10 cellular contexts compared by ENCODE assay signal in genomic region chr17:82063424-82064415, GRCh38. TPM values are rescaled to one million over a fixed set of nuclear protein-coding genes. Genes with fewer than 3 reads are reported as not detected.
DNase-seq lines count a peak whose midpoint lies in the region; ATAC-seq, FAIRE-seq and TF ChIP-seq lines count a peak whose summit lies in the region.
"Had no signal": no experiment of that assay in that cellular context is flagged by ENCODE, and none has a peak within 500 bp of the region (broad histone marks: within the 10 kb centered on the region; RNA-seq: fewer than 3 reads in every experiment).

No MANE protein-coding gene starts in this region.

- H3K9me1 ChIP-seq in keratinocyte (ENCODE audit: control insufficient read depth, extremely low read depth, insufficient read depth, low read length) = no peaks in the 10 kb centered on the region

- H4K20me1 ChIP-seq in keratinocyte (ENCODE audit: control insufficient read depth, extremely low read depth, insufficient read depth, low read length) = peaks cover 9% of the 10 kb centered on the region

- no peak for TF ChIP-seq POLR2A in transverse colon (IDR thresholded peaks at IDR 0.05)

- ATAC-seq in Right ventricle myocardium inferior (no peak), Right ventricle myocardium superior (ENCODE audit: poor library complexity) (no peak), HG02885 (IDR thresholded peaks at IDR 0.05; ENCODE audit: poor library complexity, unreplicated experiment) (no peak)
- no peak for ATAC-seq in activated CD8-positive, alpha-beta T cell treated with anti-CD3 and anti-CD28 coated beads for 36 hours

- in situ Hi-C loops in transverse colon (cut with MboI; ENCODE audit: low pct_ligation_motif_present in 1 of 4, low pct_unique_long_range_greater_than_20kb in 1 of 4, low sequenced_read_pairs in 3 of 4) = no loop called here

- H3K36me3 Mint-ChIP-seq in activated CD8-positive, alpha-beta T cell treated with anti-CD3 and anti-CD28 coated beads for 36 hours (ENCODE audit: low read depth) = peaks cover 1% of the 10 kb centered on the region

- peak; percentile 58 for DNase-seq in Right ventricle myocardium inferior (ENCODE audit: missing footprints)
- no peak for DNase-seq in Right ventricle myocardium superior
- no peak for DNase-seq in activated CD8-positive, alpha-beta T cell treated with anti-CD3 and anti-CD28 coated beads for 36 hours
- no peak for DNase-seq in keratinocyte (ENCODE audit: low read depth, low spot score)
- DNase-seq in transverse colon = no peak
- DNase-seq in head of caudate nucleus = no peak
- no peak for DNase-seq in COLO829 (ENCODE audit: low spot score)
- DNase-seq: activated effector memory CD4-positive, alpha-beta T cell treated with Interleukin-2 at 50 U/mL for 16 hours; nucleus accumbens had no signal

- TF ChIP-seq EP300 in transverse colon (IDR thresholded peaks at IDR 0.05; ENCODE audit: low read depth) = no peak

- no peak overlapping the region for H3K4me3 ChIP-seq in keratinocyte (ENCODE audit: control insufficient read depth in 2 of 3, extremely low read depth in 1 of 3, insufficient read depth in 2 of 3, low read depth in 1 of 3, low read length in 3 of 3)
- peak overlapping the region in 1 of 4 donors; percentile 82 for H3K4me3 ChIP-seq in transverse colon

- no peaks in the 10 kb centered on the region for H3K27me3 Mint-ChIP-seq in activated CD8-positive, alpha-beta T cell treated with anti-CD3 and anti-CD28 coated beads for 36 hours

- no peak for TF ChIP-seq CTCF in activated CD8-positive, alpha-beta T cell treated with anti-CD3 and anti-CD28 coated beads for 36 hours (IDR thresholded peaks at IDR 0.05)
- TF ChIP-seq CTCF in keratinocyte (optimal IDR thresholded peaks at IDR 0.05 in 1 of 3, IDR thresholded peaks at IDR 0.05 in 1 of 3, conservative IDR thresholded peaks at IDR 0.05 in 1 of 3; ENCODE audit: extremely low read depth in 1 of 3, insufficient read depth in 2 of 3, low read length in 3 of 3) (no peak), transverse colon (IDR thresholded peaks at IDR 0.05) (no peak)

- H3K4me1 ChIP-seq in keratinocyte (ENCODE audit: control insufficient read depth, extremely low read depth, insufficient read depth, low read length) (peaks cover 13% of the 10 kb centered on the region), transverse colon (peaks cover 13 to 24% (median 23%) of the 10 kb centered on the region in 4 donors)

- intact Hi-C loops in Right ventricle myocardium inferior (cut with DNase I) (no loop called here), Right ventricle myocardium superior (cut with DNase I) (no loop called here), transverse colon (cut with DNase I; ENCODE audit: low total_unique reads) (no loop called here), head of caudate nucleus (cut with DNase I) (no loop called here)
- intact Hi-C loops in activated CD8-positive, alpha-beta T cell treated with anti-CD3 and anti-CD28 coated beads for 36 hours (cut with micrococcal nuclease) = no loop called here

- H3K4me1 Mint-ChIP-seq in activated CD8-positive, alpha-beta T cell treated with anti-CD3 and anti-CD28 coated beads for 36 hours (ENCODE audit: low read depth) = peaks cover 14% of the 10 kb centered on the region

- WGBS in transverse colon (ENCODE audit: low coverage in 1 of 2), 2 donors = 78% methylated on average over 11 of the region's 20 CpGs; no CpG with 5 or more reads in 1 of the 2 donors

- peaks cover 20% of the 10 kb centered on the region for H3K79me2 ChIP-seq in keratinocyte (ENCODE audit: control insufficient read depth, insufficient read depth, low read length)

- FAIRE-seq in keratinocyte (lab: Jason Lieb, UNC) = no peak

- H3K4me2 ChIP-seq in keratinocyte (ENCODE audit: control insufficient read depth, extremely low read depth, insufficient read depth, low read depth, low read length) = peak overlapping the region; percentile 93

- H3K4me3 Mint-ChIP-seq in activated CD8-positive, alpha-beta T cell treated with anti-CD3 and anti-CD28 coated beads for 36 hours = peak overlapping the region; percentile 75

- no peak overlapping the region for H2AFZ ChIP-seq in keratinocyte (ENCODE audit: control insufficient read depth, low read length)

- H3K36me3 ChIP-seq in keratinocyte (ENCODE audit: control insufficient read depth in 2 of 2, extremely low read depth in 1 of 2, insufficient read depth in 2 of 2, low read length in 2 of 2) (peaks cover 18 to 27% of the 10 kb centered on the region in 2 experiments), transverse colon (no peaks in the 10 kb centered on the region)

- H3K27ac Mint-ChIP-seq in activated CD8-positive, alpha-beta T cell treated with anti-CD3 and anti-CD28 coated beads for 36 hours = peak overlapping the region; percentile 55

- dilution Hi-C loops in keratinocyte (cut with MboI; ENCODE audit: extremely low pct_ligation_motif_present, low sequenced_read_pairs) = no loop called here

- peak overlapping the region; percentile 83 for H3K9ac ChIP-seq in keratinocyte (ENCODE audit: control insufficient read depth, extremely low read depth, insufficient read depth, low read length)

- POLR2A ChIA-PET in activated CD8-positive, alpha-beta T cell treated with anti-CD3 and anti-CD28 coated beads for 36 hours (lab: Charles Lee) = interaction anchor here (0.6 to 7.4 kb wide), 4 partner anchors 10 to 59 kb away, joined by 3 to 98 read pairs (median 4); partner anchors contain the start of genes GPS1 and RFNG

- H3K27ac ChIP-seq in keratinocyte (ENCODE audit: control insufficient read depth, insufficient read depth, low read length) (no peak overlapping the region), transverse colon (peak overlapping the region in 3 of 4 donors; percentile 84 to 91 (median 90))

- H3K27me3 ChIP-seq in keratinocyte (ENCODE audit: control insufficient read depth, extremely low read depth, insufficient read depth, low read length) = no peaks in the 10 kb centered on the region
- H3K27me3 ChIP-seq in transverse colon = no peaks in the 10 kb centered on the region

- no peaks in the 10 kb centered on the region for H3K9me3 Mint-ChIP-seq in activated CD8-positive, alpha-beta T cell treated with anti-CD3 and anti-CD28 coated beads for 36 hours

- CTCF ChIA-PET in activated CD8-positive, alpha-beta T cell treated with anti-CD3 and anti-CD28 coated beads for 36 hours (lab: Charles Lee) = no interaction called here

- H3K9me3 ChIP-seq in keratinocyte (ENCODE audit: control insufficient read depth, low read depth, low read length) (no peaks in the 10 kb centered on the region), transverse colon (no peaks in the 10 kb centered on the region)

RNA-seq across cellular contexts. Expression of gene DUS1L, which starts 1.9 kb away (rescaled TPM):
- total RNA-seq in Right ventricle myocardium inferior = 59.3 TPM
- 57.9 TPM for total RNA-seq in Right ventricle myocardium superior
- 100 to 1,000 TPM; 139 to 140 TPM for total RNA-seq in activated CD8-positive, alpha-beta T cell treated with anti-CD3 and anti-CD28 coated beads for 36 hours
- polyA plus RNA-seq in keratinocyte = 49.1 to 68.3 TPM (median 52.0 TPM) in 3 replicates
- 24.6 TPM for polyA plus RNA-seq in keratinocyte (2011; ENCODE audit: low read depth)
- polyA plus RNA-seq in keratinocyte (2011; cell fraction: cytosol; rRNA removed) = 50.8 and 74.9 TPM in 2 replicates
- polyA plus RNA-seq in keratinocyte (2011; cell fraction: nucleus; rRNA removed) = 137 and 163 TPM in 2 replicates
- 70.2 and 83.6 TPM in 2 replicates for polyA plus RNA-seq in keratinocyte (2012; ENCODE audit: low replicate concordance)
- polyA minus RNA-seq in keratinocyte = 20.4 to 46.2 TPM (median 22.9 TPM) in 3 replicates
- 52.2 TPM for polyA minus RNA-seq in keratinocyte (2011; cell fraction: cytosol; rRNA and poly(A)+ RNA removed)
- 31.5 and 31.8 TPM in 2 replicates for polyA minus RNA-seq in keratinocyte (2011; cell fraction: nucleus; rRNA and poly(A)+ RNA removed)
- total RNA-seq in transverse colon = 100 to 1,000 TPM in 3 of 4 donors, 10 to 100 TPM in 1; 98.6 to 306 (median 132) TPM

RNA-seq across cellular contexts. Expression of gene GPS1, which starts 12.0 kb away (rescaled TPM):
- total RNA-seq in Right ventricle myocardium inferior (80.9 TPM), Right ventricle myocardium superior (86.5 TPM), transverse colon (100 to 1,000 TPM in 2 of 4 donors, 10 to 100 TPM in 2; 42.0 to 160 (median 85.5) TPM)
- 10 to 100 TPM; 82.7 to 88.6 TPM for total RNA-seq in activated CD8-positive, alpha-beta T cell treated with anti-CD3 and anti-CD28 coated beads for 36 hours
- polyA plus RNA-seq in keratinocyte = 60.4 to 99.3 TPM (median 81.7 TPM) in 3 replicates
- 45.3 TPM for polyA plus RNA-seq in keratinocyte (2011; ENCODE audit: low read depth)
- polyA plus RNA-seq in keratinocyte (2011; cell fraction: cytosol; rRNA removed) = 59.9 and 110 TPM in 2 replicates
- polyA plus RNA-seq in keratinocyte (2011; cell fraction: nucleus; rRNA removed) = 99.2 and 130 TPM in 2 replicates
- 61.9 and 91.0 TPM in 2 replicates for polyA plus RNA-seq in keratinocyte (2012; ENCODE audit: low replicate concordance)
- 85.7 to 144 TPM (median 96.6 TPM) in 3 replicates for polyA minus RNA-seq in keratinocyte
- 154 TPM for polyA minus RNA-seq in keratinocyte (2011; cell fraction: cytosol; rRNA and poly(A)+ RNA removed)
- polyA minus RNA-seq in keratinocyte (2011; cell fraction: nucleus; rRNA and poly(A)+ RNA removed) = 36.0 and 44.9 TPM in 2 replicates

RNA-seq across cellular contexts. Expression of gene RFNG, which starts 12.1 kb away (rescaled TPM):
- 19.3 TPM for total RNA-seq in Right ventricle myocardium inferior
- 20.5 TPM for total RNA-seq in Right ventricle myocardium superior
- 10 to 100 TPM; 14.2 to 15.3 TPM for total RNA-seq in activated CD8-positive, alpha-beta T cell treated with anti-CD3 and anti-CD28 coated beads for 36 hours
- 10.2 to 25.3 TPM (median 13.6 TPM) in 3 replicates for polyA plus RNA-seq in keratinocyte
- polyA plus RNA-seq in keratinocyte (2011; ENCODE audit: low read depth) = 10.9 TPM
- 5.5 and 14.9 TPM in 2 replicates for polyA plus RNA-seq in keratinocyte (2011; cell fraction: cytosol; rRNA removed)
- polyA plus RNA-seq in keratinocyte (2011; cell fraction: nucleus; rRNA removed) = 54.3 and 78.8 TPM in 2 replicates
- 23.8 and 42.0 TPM in 2 replicates for polyA plus RNA-seq in keratinocyte (2012; ENCODE audit: low replicate concordance)
- 5.4 to 31.0 TPM (median 8.0 TPM) in 3 replicates for polyA minus RNA-seq in keratinocyte
- polyA minus RNA-seq in keratinocyte (2011; cell fraction: cytosol; rRNA and poly(A)+ RNA removed) = 21.1 TPM
- 18.7 and 21.1 TPM in 2 replicates for polyA minus RNA-seq in keratinocyte (2011; cell fraction: nucleus; rRNA and poly(A)+ RNA removed)
- total RNA-seq in transverse colon = 10 to 100 TPM; 33.2 to 92.0 (median 48.8) TPM

RNA-seq across cellular contexts. Expression of gene DCXR, which starts 26.2 kb away (rescaled TPM):
- 175 TPM for total RNA-seq in Right ventricle myocardium inferior
- total RNA-seq in Right ventricle myocardium superior = 178 TPM
- 100 to 1,000 TPM in 1 of 2 experiments, 10 to 100 TPM in 1; 99.2 to 101 TPM for total RNA-seq in activated CD8-positive, alpha-beta T cell treated with anti-CD3 and anti-CD28 coated beads for 36 hours
- polyA plus RNA-seq in keratinocyte = 45.4 to 73.6 TPM (median 64.0 TPM) in 3 replicates
- 10.2 TPM for polyA plus RNA-seq in keratinocyte (2011; ENCODE audit: low read depth)
- polyA plus RNA-seq in keratinocyte (2011; cell fraction: cytosol; rRNA removed) = 59.0 and 103 TPM in 2 replicates
- polyA plus RNA-seq in keratinocyte (2011; cell fraction: nucleus; rRNA removed) = 51.5 and 77.5 TPM in 2 replicates
- 62.1 and 118 TPM in 2 replicates for polyA plus RNA-seq in keratinocyte (2012; ENCODE audit: low replicate concordance)
- 39.1 to 83.3 TPM (median 62.9 TPM) in 3 replicates for polyA minus RNA-seq in keratinocyte
- 41.8 TPM for polyA minus RNA-seq in keratinocyte (2011; cell fraction: cytosol; rRNA and poly(A)+ RNA removed)
- 12.2 and 13.9 TPM in 2 replicates for polyA minus RNA-seq in keratinocyte (2011; cell fraction: nucleus; rRNA and poly(A)+ RNA removed)
- total RNA-seq in transverse colon = 100 to 1,000 TPM in 1 of 4 donors, 10 to 100 TPM in 3; 49.4 to 117 (median 71.3) TPM

RNA-seq across cellular contexts. Expression of gene RAC3, which starts 32.2 kb away (rescaled TPM):
- total RNA-seq in Right ventricle myocardium inferior (2.2 TPM), Right ventricle myocardium superior (0.97 TPM), transverse colon (10 to 100 TPM in 1 of 4 donors, 1 to 10 TPM in 3; 2.6 to 11.1 (median 5.0) TPM)
- total RNA-seq in activated CD8-positive, alpha-beta T cell treated with anti-CD3 and anti-CD28 coated beads for 36 hours = 1 to 10 TPM; 5.5 to 5.8 TPM
- polyA plus RNA-seq in keratinocyte = 10.2 to 23.0 TPM (median 12.3 TPM) in 3 replicates
- polyA plus RNA-seq in keratinocyte (2011; ENCODE audit: low read depth) = 1.6 TPM
- 8.5 and 23.2 TPM in 2 replicates for polyA plus RNA-seq in keratinocyte (2011; cell fraction: cytosol; rRNA removed)
- 8.9 and 15.0 TPM in 2 replicates for polyA plus RNA-seq in keratinocyte (2011; cell fraction: nucleus; rRNA removed)
- 4.1 and 10.1 TPM in 2 replicates for polyA plus RNA-seq in keratinocyte (2012; ENCODE audit: low replicate concordance)
- 3.7 to 34.6 TPM (median 7.4 TPM) in 3 replicates for polyA minus RNA-seq in keratinocyte
- polyA minus RNA-seq in keratinocyte (2011; cell fraction: cytosol; rRNA and poly(A)+ RNA removed) = 31.1 TPM
- polyA minus RNA-seq in keratinocyte (2011; cell fraction: nucleus; rRNA and poly(A)+ RNA removed) = 3.2 and 5.4 TPM in 2 replicates
